8 cellular contexts compared by ENCODE assay signal in the genomic region with DNA sequence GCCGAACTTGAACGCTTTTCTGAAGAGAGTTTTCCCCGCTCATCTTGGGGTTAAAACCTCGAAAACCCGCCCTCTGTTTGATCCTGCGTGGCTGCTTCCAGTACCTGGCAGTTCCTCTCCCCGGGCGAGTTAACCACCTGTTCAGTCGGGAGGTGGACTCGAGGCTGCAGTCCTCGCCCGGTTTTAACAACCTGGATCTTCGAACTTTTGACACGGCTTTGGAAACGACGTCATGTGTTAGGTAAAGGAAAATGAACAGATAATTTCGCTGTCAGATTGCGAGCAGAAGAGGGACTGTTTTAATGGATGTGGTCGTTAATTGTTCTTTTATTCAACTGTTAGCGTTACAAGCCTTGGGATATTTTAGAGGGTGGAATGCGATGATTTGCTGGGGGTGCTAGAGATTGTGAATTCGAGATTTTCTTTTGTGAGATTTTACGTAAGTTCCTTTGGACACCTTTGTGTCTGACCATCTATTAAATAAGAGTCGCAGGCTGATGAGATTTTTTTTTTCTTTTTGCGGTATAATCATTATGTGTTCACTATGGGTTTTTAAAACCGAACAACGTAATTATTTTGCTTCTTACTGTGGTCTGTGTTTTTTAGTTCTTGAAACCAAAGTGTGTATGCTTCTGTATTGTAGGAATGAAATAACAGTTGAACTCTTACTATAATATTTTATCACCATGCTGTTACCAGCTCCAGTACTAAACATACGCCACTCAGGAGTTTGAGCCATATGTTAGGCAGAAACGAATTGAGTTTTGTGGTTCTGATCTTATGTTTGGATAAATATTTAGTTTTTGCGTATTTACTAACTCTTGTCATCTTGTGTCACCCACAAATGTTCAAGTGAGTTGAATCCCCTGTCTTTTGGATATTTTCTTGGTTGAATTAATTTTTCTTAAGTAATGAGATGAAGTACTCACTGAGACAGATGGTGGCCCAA. TPM values are rescaled to one million over a fixed set of nuclear protein-coding genes. Genes with fewer than 3 reads are reported as not detected.
A peak's percentile ranks its signal among the peaks of the same experiment; 100 is the strongest.
DNase-seq lines count a peak whose midpoint lies in the region; ATAC-seq and TF ChIP-seq lines count a peak whose summit lies in the region.

No MANE protein-coding gene starts in this region.

- H3K9me2 ChIP-seq in MM.1S (replicated peaks; ENCODE audit: insufficient read depth, low read length) = no peaks in the 10 kb centered on the region
- no peaks in the 10 kb centered on the region for H3K9me2 ChIP-seq in hepatocyte (replicated peaks; ENCODE audit: insufficient read depth)

- H3K27ac ChIP-seq in MM.1S (ENCODE audit: low read length) = peak overlapping the region; percentile 95
- H3K27ac ChIP-seq in hepatocyte = peak overlapping the region; percentile 100

- no peaks in the 10 kb centered on the region for H3K9me3 ChIP-seq in MM.1S (replicated peaks; ENCODE audit: insufficient read depth, low read length)
- no peaks in the 10 kb centered on the region for H3K9me3 ChIP-seq in hepatocyte (ENCODE audit: low read depth)

- TF ChIP-seq CTCF in MM.1S (IDR thresholded peaks at IDR 0.05; ENCODE audit: low read length) (no peak), hepatocyte (IDR thresholded peaks at IDR 0.05; ENCODE audit: poor library complexity) (no peak), retinal pigment epithelial cell (conservative IDR thresholded peaks at IDR 0.05; ENCODE audit: low read depth, low read length) (no peak)

- no peak overlapping the region for H2AFZ ChIP-seq in MM.1S (ENCODE audit: low read length)
- H2AFZ ChIP-seq in hepatocyte = peak overlapping the region; percentile 35

- H3K27me3 ChIP-seq in MM.1S (replicated peaks; ENCODE audit: insufficient read depth, low read length) = no peaks in the 10 kb centered on the region
- H3K27me3 ChIP-seq in hepatocyte = no peaks in the 10 kb centered on the region

- H3K79me2 ChIP-seq in MM.1S (ENCODE audit: low read length) = peaks cover 54% of the 10 kb centered on the region
- peaks cover 57% of the 10 kb centered on the region for H3K79me2 ChIP-seq in hepatocyte

- H3K36me3 ChIP-seq in MM.1S (replicated peaks; ENCODE audit: insufficient read depth, low read length) (no peaks in the 10 kb centered on the region), hepatocyte (replicated peaks; ENCODE audit: insufficient read depth, low read depth) (no peaks in the 10 kb centered on the region)

- peak; percentile 58 for DNase-seq in DMS 273 treated with DMSO at 0.1 percent for 48 hours (lab: John Stamatoyannopoulos, UW)
- DNase-seq in MM.1S = no peak
- DNase-seq in activated naive CD8-positive, alpha-beta T cell treated with anti-CD3 and anti-CD28 coated beads, Interleukin-2, amount 50 U/mL, for 16 hours (ENCODE audit: low read depth, low spot score) = peak; percentile 3
- DNase-seq in hepatocyte (ENCODE audit: low spot score) = peak; percentile 90
- DNase-seq in retinal pigment epithelial cell (ENCODE audit: low read depth) = peak; percentile 33
- no peak for DNase-seq in effector CD8-positive, alpha-beta T cell (lab: John Stamatoyannopoulos, UW)

- peak overlapping the region; percentile 74 for H3K4me3 ChIP-seq in MM.1S (ENCODE audit: low read length)
- H3K4me3 ChIP-seq in hepatocyte = peak overlapping the region; percentile 64
- H3K4me3 ChIP-seq in retinal pigment epithelial cell (ENCODE audit: low read length) = peak overlapping the region; percentile 89

- no peaks in the 10 kb centered on the region for H4K20me1 ChIP-seq in MM.1S (ENCODE audit: insufficient read depth, low read length)
- H4K20me1 ChIP-seq in hepatocyte (ENCODE audit: insufficient read depth, poor library complexity, severe bottlenecking) = peaks cover 14% of the 10 kb centered on the region

- WGBS in hepatocyte (ENCODE audit: low lambda C conversion rate, missing lambda C conversion rate) = 4% methylated on average over 29 of the region's 30 CpGs

- peaks cover 39% of the 10 kb centered on the region for H3F3A ChIP-seq in MM.1S (ENCODE audit: insufficient read depth, low read length)

- H3K9ac ChIP-seq in MM.1S (ENCODE audit: low read length) = peak overlapping the region; percentile 90

- H3K4me1 ChIP-seq in MM.1S (ENCODE audit: low read length) = peaks cover 19% of the 10 kb centered on the region
- H3K4me1 ChIP-seq in hepatocyte (ENCODE audit: insufficient read depth) = peaks cover 18% of the 10 kb centered on the region

- ATAC-seq in GM21367 (IDR thresholded peaks at IDR 0.05; ENCODE audit: unreplicated experiment) (peak; percentile 2), GM18861 (IDR thresholded peaks at IDR 0.05; ENCODE audit: unreplicated experiment) (no peak)

- H3K4me2 ChIP-seq in MM.1S (ENCODE audit: low read depth, low read length) (peak overlapping the region; percentile 35; the same call in 1 of the 2 replicates), hepatocyte (peak overlapping the region; percentile 80)

RNA-seq across cellular contexts. Expression of a gene that starts 1.2 kb away (rescaled TPM):
- 62.0 and 73.5 TPM in 2 replicates for total RNA-seq in hepatocyte
- polyA plus RNA-seq in hepatocyte = 21.9 and 22.8 TPM in 2 replicates

Comparison
In these comparisons a context has a peak if more than half of its experiments do, and no peak if none do; other contexts are left out.
1. DNase-seq: peak in DMS 273 treated with DMSO at 0.1 percent for 48 hours (single experiment), activated naive CD8-positive, alpha-beta T cell treated with anti-CD3 and anti-CD28 coated beads, Interleukin-2, amount 50 U/mL, for 16 hours (single experiment), hepatocyte (single experiment) and retinal pigment epithelial cell (single experiment); none in MM.1S (single experiment) and effector CD8-positive, alpha-beta T cell (single experiment).
2. Peak in every context shown above with its lines, with median percentiles within 50 percentile points of each other: H3K4me3 ChIP-seq.